In genomic region chr1:84077476-84078107, GRCh38 we compare ENCODE assay signal across 8 cellular contexts.
A peak's percentile ranks its signal among the peaks of the same experiment; 100 is the strongest.
DNase-seq lines count a peak whose midpoint lies in the region; ATAC-seq and TF ChIP-seq lines count a peak whose summit lies in the region.

No MANE protein-coding gene starts in this region.

- peaks cover 6% of the 10 kb centered on the region for H3K4me1 ChIP-seq in mucosa of descending colon (ENCODE audit: low read depth)

- no peak for TF ChIP-seq CTCF in mucosa of descending colon (IDR thresholded peaks at IDR 0.05)

- DNase-seq in CMK (ENCODE audit: low read depth) (peak; percentile 57), epidermal melanocyte (ENCODE audit: insufficient read length, low spot score) (peak; percentile 73), mucosa of descending colon (peak; percentile 65 to 77 (median 70))
- DNase-seq in NK-92 treated with Interleukin-12 subunit alpha and Interleukin-12 subunit beta, amount 100 ng/mL, for 24 hours (lab: John Stamatoyannopoulos, UW), result peak; percentile 48
- peak; percentile 88 for DNase-seq in activated CD8-positive, alpha-beta memory T cell treated with anti-CD3 and anti-CD28 coated beads, Interleukin-2, amount 50 U/mL, for 48 hours
- DNase-seq in stimulated activated CD8-positive, alpha-beta memory T cell treated with anti-CD3 and anti-CD28 coated beads, Interleukin-4, amount 100 ng/mL, for 24 hours (ENCODE audit: low read depth), result peak; percentile 71

- ATAC-seq in GM19452 (IDR thresholded peaks at IDR 0.05; ENCODE audit: unreplicated experiment) (peak; percentile 91), HG03571 (IDR thresholded peaks at IDR 0.05; ENCODE audit: unreplicated experiment) (peak; percentile 93), mucosa of descending colon (peak; percentile 98)

- no peaks in the 10 kb centered on the region for H3K36me3 ChIP-seq in mucosa of descending colon (ENCODE audit: low read depth)

- H3K4me3 ChIP-seq in mucosa of descending colon, result peak overlapping the region; percentile 47

- no peaks in the 10 kb centered on the region for H3K9me3 ChIP-seq in mucosa of descending colon

- intact Hi-C loops in mucosa of descending colon (cut with DNase I, micrococcal nuclease), result no loop called here

Comparison
In these comparisons a context has a peak if more than half of its experiments do, and no peak if none do; other contexts are left out.
1. Peak in every context shown above with its lines: DNase-seq, ATAC-seq and H3K4me3 ChIP-seq.